ENCODE assay signal across 21 cellular contexts in the genomic region with DNA sequence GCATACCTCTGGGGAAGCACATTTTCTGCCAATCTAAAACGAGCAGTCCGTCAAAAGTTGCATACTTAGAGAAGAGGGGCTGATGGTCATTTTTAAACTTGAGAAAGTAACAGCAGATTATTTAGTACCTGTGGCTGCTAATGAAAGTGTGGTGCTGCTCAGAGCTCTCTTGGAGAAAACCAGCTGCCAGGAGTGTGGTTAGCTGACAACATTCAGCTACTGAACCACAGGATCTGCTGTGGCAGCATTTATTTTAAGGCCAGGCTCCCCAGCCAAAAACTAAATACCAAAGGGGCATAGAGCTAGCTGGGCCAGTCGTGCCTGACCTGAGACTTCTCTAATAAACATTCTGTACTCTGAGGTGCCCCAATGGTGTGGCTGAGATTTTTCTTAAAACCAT.
DNase-seq lines count a peak whose midpoint lies in the region; ATAC-seq, FAIRE-seq and TF ChIP-seq lines count a peak whose summit lies in the region.
"Had no signal": no experiment of that assay in that cellular context is flagged by ENCODE, and none has a peak within 500 bp of the region (broad histone marks: within the 10 kb centered on the region; RNA-seq: fewer than 3 reads in every experiment).

No MANE protein-coding gene starts in this region.

- H3K4me3 ChIP-seq in MM.1S (ENCODE audit: low read length) (no peak overlapping the region), GM12878 (no peak overlapping the region), osteoblast (ENCODE audit: insufficient read depth, low read length) (no peak overlapping the region)
- H3K4me3 ChIP-seq: breast epithelium, HAP-1, tibial artery had no signal

- 3% methylated on average over 3 of the region's 3 CpGs for WGBS in GM12878 (ENCODE audit: insufficient coverage, insufficient replicate concordance, low lambda C conversion rate, missing lambda C conversion rate)

- CTCF ChIA-PET in GM12878 (lab: Yijun Ruan, JAX) = interaction anchor here (0.9 to 1.5 kb wide), 2 partner anchors 9 to 12 kb away, joined by 4 to 5 read pairs; no protein-coding TSS in a partner anchor

- H4K20me1 ChIP-seq in MM.1S (ENCODE audit: insufficient read depth, low read length) (no peaks in the 10 kb centered on the region), GM12878 (ENCODE audit: control insufficient read depth, insufficient read depth) (no peaks in the 10 kb centered on the region), osteoblast (ENCODE audit: insufficient read depth, low read length) (peaks cover 4% of the 10 kb centered on the region)

- H3K27me3 ChIP-seq in MM.1S (replicated peaks; ENCODE audit: insufficient read depth, low read length) (peaks cover 23% of the 10 kb centered on the region), GM12878 (replicated peaks in 1 of 2; ENCODE audit: control insufficient read depth in 2 of 2, insufficient read depth in 2 of 2, low read length in 1 of 2) (no peaks in the 10 kb centered on the region; a peak in 1 of 4 replicates), osteoblast (ENCODE audit: insufficient read depth, low read length) (no peaks in the 10 kb centered on the region)
- H3K27me3 ChIP-seq: breast epithelium, tibial artery had no signal

- H3K9me2 ChIP-seq in MM.1S (replicated peaks; ENCODE audit: insufficient read depth, low read length) = no peaks in the 10 kb centered on the region

- in situ Hi-C loops in GM12878 (cut with MboI) = no loop called here

- H3K9ac ChIP-seq in MM.1S (ENCODE audit: low read length) = no peak overlapping the region
- H3K9ac ChIP-seq in GM12878 (ENCODE audit: control insufficient read depth, insufficient read depth, low read length) = no peak overlapping the region

- SMC1A ChIA-PET in GM12878 (lab: Charles Lee; ENCODE audit: uncharacterized antibody, unreplicated experiment) = interaction anchor here (0.9 to 1.4 kb wide), 3 partner anchors 9 to 56 kb away, joined by 3 to 4 read pairs (median 3); no protein-coding TSS in a partner anchor

- H3K4me1 ChIP-seq in MM.1S (ENCODE audit: low read length) (0 out of 2 replicates have a peak, but pooled peaks cover 7% of the 10 kb centered on the region), GM12878 (ENCODE audit: control insufficient read depth, insufficient read depth, low read length) (no peaks in the 10 kb centered on the region), osteoblast (ENCODE audit: insufficient read depth, low read length) (peaks cover 6% of the 10 kb centered on the region)
- H3K4me1 ChIP-seq: breast epithelium, HAP-1 had no signal

- RAD21 ChIA-PET in GM12878 (lab: Charles Lee; ENCODE audit: unreplicated experiment) = no interaction called here

- FAIRE-seq in GM12878 (lab: Jason Lieb, UNC) = no peak
- FAIRE-seq: RCC 7860 had no signal

- ATAC-seq in GM18867 (IDR thresholded peaks at IDR 0.05; ENCODE audit: unreplicated experiment) (peak; percentile 78), GM12878 (peak; percentile 55), GM18873 (IDR thresholded peaks at IDR 0.05; ENCODE audit: low FRiP score, unreplicated experiment) (no peak), GM19397 (IDR thresholded peaks at IDR 0.05; ENCODE audit: unreplicated experiment) (no peak)

- POLR2A ChIA-PET in GM12878 (lab: Charles Lee) = interaction anchor here (0.6 kb wide), 1 partner anchor 65 kb away, joined by 3 read pairs; no protein-coding TSS in a partner anchor

- no peaks in the 10 kb centered on the region for H3K79me2 ChIP-seq in MM.1S (ENCODE audit: low read length)
- no peaks in the 10 kb centered on the region for H3K79me2 ChIP-seq in GM12878 (ENCODE audit: control insufficient read depth, insufficient read depth, low read length)
- H3K79me2 ChIP-seq in osteoblast (ENCODE audit: insufficient read depth, low read length) = peaks cover 21% of the 10 kb centered on the region

- H3F3A ChIP-seq in MM.1S (ENCODE audit: insufficient read depth, low read length) = peaks cover 3% of the 10 kb centered on the region

- TF ChIP-seq CTCF in MM.1S (IDR thresholded peaks at IDR 0.05; ENCODE audit: low read length) = no peak
- no peak for TF ChIP-seq CTCF in GM12878 (IDR thresholded peaks at IDR 0.05 in 2 of 3, conservative IDR thresholded peaks at IDR 0.05 in 1 of 3; ENCODE audit: control insufficient read depth in 2 of 3, extremely low read depth in 1 of 3, insufficient read depth in 1 of 3, low read depth in 3 of 3, low read length in 3 of 3)
- no peak for TF ChIP-seq CTCF in osteoblast (IDR thresholded peaks at IDR 0.05; ENCODE audit: extremely low read depth, low read depth, low read length)

- no peak for TF ChIP-seq EP300 in GM12878 (IDR thresholded peaks at IDR 0.05; ENCODE audit: borderline replicate concordance in 1 of 2, control insufficient read depth in 1 of 2, low read depth in 2 of 2, low read length in 2 of 2)

- H2AFZ ChIP-seq in MM.1S (ENCODE audit: low read length) (no peak overlapping the region), GM12878 (ENCODE audit: control insufficient read depth, low read depth, low read length) (no peak overlapping the region), osteoblast (ENCODE audit: low read length) (no peak overlapping the region)

- BruUV-seq in GM12878 (replicated peaks; lab: Mats Ljungman, UMichigan) = no TSS peak

- TF ChIP-seq POLR2A in GM12878 (IDR thresholded peaks at IDR 0.05; ENCODE audit: low read depth, low read length) = no peak

- H3K4me2 ChIP-seq in MM.1S (ENCODE audit: low read depth, low read length) = no peak overlapping the region
- no peak overlapping the region for H3K4me2 ChIP-seq in GM12878 (ENCODE audit: control insufficient read depth, insufficient read depth)
- no peak overlapping the region for H3K4me2 ChIP-seq in osteoblast (ENCODE audit: insufficient read depth, low read length)

- DNase-seq in MM.1S (peak; percentile 87), GM12878 (ENCODE audit: low read depth, low spot score) (no peak), osteoblast (ENCODE audit: insufficient read length, low spot score, missing footprints) (peak; percentile 42), NCI-H1048 (lab: John Stamatoyannopoulos, UW) (no peak)
- DNase-seq: activated CD4-positive, alpha-beta T cell treated with anti-CD3 and anti-CD28 coated beads, Interleukin-2, amount 10 ng/mL, durations not matched to agents 24 days and 14 days; activated CD8-positive, alpha-beta memory T cell treated with anti-CD3 and anti-CD28 coated beads, Interleukin-2, amount 50 U/mL, for 4 hours; activated naive CD8-positive, alpha-beta T cell treated with anti-CD3 and anti-CD28 coated beads for 36 hours; COR-L47; KBM-7; NCI-H2029 treated with DMSO at 0.1 percent for 48 hours; NCI-H446 treated with DMSO at 0.1 percent for 48 hours; nucleus accumbens; stimulated activated CD4-positive, alpha-beta T cell treated with anti-CD3 and anti-CD28 coated beads, Interleukin-2, amount 100 ng/mL, for 48 hours; stimulated activated naive CD4-positive, alpha-beta T cell; tibial artery had no signal

- intact Hi-C loops in GM12878 (cut with micrococcal nuclease; ENCODE audit: unreplicated experiment) = no loop called here

- no peak overlapping the region for H3K27ac ChIP-seq in MM.1S (ENCODE audit: low read length)
- no peak overlapping the region for H3K27ac ChIP-seq in GM12878 (ENCODE audit: control insufficient read depth, insufficient read depth)
- no peak overlapping the region for H3K27ac ChIP-seq in osteoblast (ENCODE audit: low read depth, low read length)
- H3K27ac ChIP-seq: breast epithelium, tibial artery had no signal

- no peaks in the 10 kb centered on the region for H3K9me3 ChIP-seq in MM.1S (replicated peaks; ENCODE audit: insufficient read depth, low read length)
- no peaks in the 10 kb centered on the region for H3K9me3 ChIP-seq in GM12878 (replicated peaks; ENCODE audit: control insufficient read depth, insufficient read depth, low read length)
- H3K9me3 ChIP-seq in osteoblast (ENCODE audit: low read depth, low read length) = no peaks in the 10 kb centered on the region
- H3K9me3 ChIP-seq: breast epithelium, HAP-1, tibial artery had no signal

- TF ChIP-seq RAD21 in GM12878 (IDR thresholded peaks at IDR 0.05; ENCODE audit: insufficient read depth, low read depth, low read length) = no peak

- H3K36me3 ChIP-seq in MM.1S (replicated peaks; ENCODE audit: insufficient read depth, low read length) = no peaks in the 10 kb centered on the region
- no peaks in the 10 kb centered on the region for H3K36me3 ChIP-seq in GM12878 (ENCODE audit: control insufficient read depth in 2 of 2, insufficient read depth in 2 of 2, low read length in 1 of 2)
- H3K36me3 ChIP-seq in osteoblast (ENCODE audit: insufficient read depth, low read length) = peaks cover 9% of the 10 kb centered on the region
- H3K36me3 ChIP-seq: breast epithelium, HAP-1, tibial artery had no signal

TF ChIP-seq in GM12878, 131 proteins besides CTCF, POLR2A, EP300 and RAD21 (continues in another document):
- TF ChIP-seq MYC (IDR thresholded peaks at IDR 0.05; ENCODE audit: insufficient read depth, insufficient read length, insufficient replicate concordance, low read length, severe bottlenecking) = no peak
- no peak for TF ChIP-seq BMI1 (IDR thresholded peaks at IDR 0.05; ENCODE audit: borderline replicate concordance)
- no peak for TF ChIP-seq IKZF1 (conservative IDR thresholded peaks at IDR 0.05)
- no peak for TF ChIP-seq CHD4 (IDR thresholded peaks at IDR 0.05)

Comparison
In these comparisons a context has a peak if more than half of its experiments do, and no peak if none do; other contexts are left out.
1. ATAC-seq: peak in GM18867 (single experiment) and GM12878 (single experiment); none in GM18873 (single experiment) and GM19397 (single experiment).
2. DNase-seq: peak in MM.1S (single experiment) and osteoblast (single experiment); none in GM12878 (single experiment) and NCI-H1048 (single experiment).